In the genomic region with DNA sequence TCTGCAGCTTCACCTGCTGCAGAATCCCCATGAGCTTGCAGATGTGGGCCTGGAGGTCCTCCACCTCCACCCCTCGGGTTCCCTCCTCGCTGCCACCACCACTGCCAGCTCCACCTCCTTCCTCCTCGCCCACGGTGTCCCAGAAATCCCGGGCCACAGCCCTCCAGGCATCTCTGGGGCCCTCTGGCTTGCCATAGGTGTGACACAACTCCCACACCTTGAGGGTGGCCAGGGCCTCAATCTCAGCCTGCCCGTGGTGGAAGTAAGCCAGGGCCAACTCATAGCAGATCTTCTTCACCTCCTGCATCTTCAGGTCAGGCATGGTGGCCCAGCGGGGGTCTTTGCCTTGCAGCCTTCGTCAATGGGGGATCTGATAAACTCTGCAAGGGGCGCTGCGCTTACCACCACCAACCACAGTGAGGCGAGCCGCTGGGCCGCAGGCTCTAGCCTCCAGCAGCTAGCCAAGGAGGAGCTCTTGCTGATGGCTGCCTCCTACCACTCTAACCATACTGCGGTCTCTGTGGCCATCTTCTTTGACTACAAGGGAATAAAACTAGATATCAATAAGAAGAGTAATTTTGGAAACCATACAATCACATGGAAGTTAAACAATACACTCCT, we compare ENCODE assay signal across 2 cellular contexts.
TF ChIP-seq lines count a peak whose summit lies in the region.

No MANE protein-coding gene starts in this region.

TF ChIP-seq in HepG2, 621 proteins besides CTCF, POLR2A, EP300 and RAD21:
- TF ChIP-seq SIN3B (IDR thresholded peaks at IDR 0.05; ENCODE audit: low read length) (no peak), RCOR2 (CRISPR knock-in tag; IDR thresholded peaks at IDR 0.05) (no peak), TGIF2 (CRISPR knock-in tag; IDR thresholded peaks at IDR 0.05) (no peak), FOXP1 (IDR thresholded peaks at IDR 0.05) (no peak), FOXP1 (CRISPR knock-in tag; IDR thresholded peaks at IDR 0.05) (no peak)

TF ChIP-seq in H1, 55 proteins besides CTCF, POLR2A, EP300 and RAD21:
- TF ChIP-seq TCF12 (IDR thresholded peaks at IDR 0.05; ENCODE audit: low read depth, low read length), result no peak
- no peak for TF ChIP-seq CHD2 (IDR thresholded peaks at IDR 0.05; ENCODE audit: low read length)
- peak; percentile 66; the same call in 1 of the 2 replicates for TF ChIP-seq YY1 (IDR thresholded peaks at IDR 0.05; ENCODE audit: low read depth, low read length)
- no peak for TF ChIP-seq RNF2 (IDR thresholded peaks at IDR 0.05; ENCODE audit: borderline replicate concordance, low read depth, low read length, missing control alignments, poor library complexity, severe bottlenecking)
- no peak for TF ChIP-seq BACH1 (IDR thresholded peaks at IDR 0.05; ENCODE audit: low read length)
- no peak for TF ChIP-seq JUND (IDR thresholded peaks at IDR 0.05; ENCODE audit: low read length)
- no peak for TF ChIP-seq CTBP2 (IDR thresholded peaks at IDR 0.05; ENCODE audit: borderline replicate concordance, insufficient read depth, insufficient read length, low read length)
- TF ChIP-seq SIRT6 (IDR thresholded peaks at IDR 0.05; ENCODE audit: low read length), result no peak
